Comparison of ENCODE assay signal across 1 cellular context in the genomic region with DNA sequence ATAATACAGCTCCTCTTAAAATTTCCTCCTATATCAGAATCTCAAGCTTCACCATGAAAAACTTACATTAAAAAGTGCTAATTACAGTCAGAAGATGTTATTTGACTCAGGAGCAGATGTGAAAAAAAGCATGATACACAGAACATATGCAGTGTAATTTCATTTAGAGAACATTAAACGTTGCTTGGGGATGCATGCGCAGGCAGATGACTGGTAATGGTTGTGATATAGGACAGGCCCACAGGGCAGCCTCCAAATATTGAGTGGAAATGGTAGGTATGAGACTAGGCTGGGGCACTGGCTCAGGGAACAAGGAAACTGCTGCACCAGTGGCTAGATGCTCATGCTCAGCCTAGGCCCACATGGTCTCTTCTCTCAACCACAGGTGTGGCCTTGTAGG.
TF ChIP-seq lines count a peak whose summit lies in the region.

No MANE protein-coding gene starts in this region.

TF ChIP-seq in SK-N-SH, 30 proteins besides CTCF, POLR2A, EP300 and RAD21 (continued from another document):
- TF ChIP-seq, protein P1, sequence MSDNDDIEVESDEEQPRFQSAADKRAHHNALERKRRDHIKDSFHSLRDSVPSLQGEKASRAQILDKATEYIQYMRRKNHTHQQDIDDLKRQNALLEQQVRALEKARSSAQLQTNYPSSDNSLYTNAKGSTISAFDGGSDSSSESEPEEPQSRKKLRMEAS (IDR thresholded peaks at IDR 0.05; ENCODE audit: low read depth) = no peak
- TF ChIP-seq CHD2 (IDR thresholded peaks at IDR 0.05; ENCODE audit: low read length, partially characterized antibody) (peak; percentile 88), FOXM1 (IDR thresholded peaks at IDR 0.05; ENCODE audit: low read depth) (no peak), SIN3A (IDR thresholded peaks at IDR 0.05; ENCODE audit: borderline replicate concordance, low read depth, low read length) (no peak), MXI1 (IDR thresholded peaks at IDR 0.05; ENCODE audit: low read depth, low read length) (peak; percentile 86; the same call in 1 of the 2 replicates)
- TF ChIP-seq, protein P2, sequence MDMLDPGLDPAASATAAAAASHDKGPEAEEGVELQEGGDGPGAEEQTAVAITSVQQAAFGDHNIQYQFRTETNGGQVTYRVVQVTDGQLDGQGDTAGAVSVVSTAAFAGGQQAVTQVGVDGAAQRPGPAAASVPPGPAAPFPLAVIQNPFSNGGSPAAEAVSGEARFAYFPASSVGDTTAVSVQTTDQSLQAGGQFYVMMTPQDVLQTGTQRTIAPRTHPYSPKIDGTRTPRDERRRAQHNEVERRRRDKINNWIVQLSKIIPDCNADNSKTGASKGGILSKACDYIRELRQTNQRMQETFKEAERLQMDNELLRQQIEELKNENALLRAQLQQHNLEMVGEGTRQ (IDR thresholded peaks at IDR 0.05; ENCODE audit: borderline replicate concordance, low read depth, low read length) = no peak
